ENCODE assay signal across 14 cellular contexts in the genomic region with DNA sequence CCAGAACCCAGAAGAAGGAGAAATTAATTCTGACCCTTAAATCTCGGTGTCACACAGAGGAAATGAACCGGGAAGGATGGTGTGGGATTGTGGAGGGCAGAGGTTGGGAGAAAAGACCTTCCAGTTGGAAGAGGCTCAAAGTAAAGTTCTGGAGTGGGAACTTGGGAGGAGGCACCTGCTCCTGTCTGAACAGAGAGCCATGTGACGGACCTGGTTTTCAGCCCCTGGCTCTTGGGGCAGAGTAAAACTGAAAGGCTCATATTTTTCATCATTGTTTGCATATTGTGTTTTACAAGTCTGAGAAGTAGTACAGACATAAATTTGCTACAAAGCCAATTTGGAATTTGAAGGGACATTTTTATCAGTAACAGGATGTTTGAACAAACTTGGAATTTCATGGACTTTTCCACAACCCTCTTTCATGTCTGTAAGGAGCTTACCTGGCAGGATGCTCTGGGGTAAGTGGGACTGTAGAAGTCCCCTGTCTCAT. TPM values are rescaled to one million over a fixed set of nuclear protein-coding genes. Genes with fewer than 3 reads are reported as not detected.
A peak's percentile ranks its signal among the peaks of the same experiment; 100 is the strongest.
DNase-seq lines count a peak whose midpoint lies in the region; ATAC-seq and TF ChIP-seq lines count a peak whose summit lies in the region.
"Had no signal": no experiment of that assay in that cellular context is flagged by ENCODE, and none has a peak within 500 bp of the region (broad histone marks: within the 10 kb centered on the region; RNA-seq: fewer than 3 reads in every experiment).

No MANE protein-coding gene starts in this region.

- no peak for ATAC-seq in activated CD8-positive, alpha-beta T cell treated with anti-CD3 and anti-CD28 coated beads, Interleukin-2, amount 10 ng/mL, durations not matched to agents 7 days and 5 days
- ATAC-seq in GM21423 (IDR thresholded peaks at IDR 0.05; ENCODE audit: unreplicated experiment): no peak

- CTCF ChIA-PET in activated CD8-positive, alpha-beta T cell treated with anti-CD3 and anti-CD28 coated beads, Interleukin-2, amount 10 ng/mL, durations not matched to agents 7 days and 5 days (lab: Charles Lee): no interaction called here

- no peak for TF ChIP-seq POLR2A in thyroid gland (IDR thresholded peaks at IDR 0.05)

- H3K9me3 Mint-ChIP-seq in endothelial cell (ENCODE audit: unreplicated experiment): no peaks in the 10 kb centered on the region
- H3K9me3 Mint-ChIP-seq in activated CD8-positive, alpha-beta T cell treated with anti-CD3 and anti-CD28 coated beads, Interleukin-2, amount 10 ng/mL, durations not matched to agents 7 days and 5 days (ENCODE audit: insufficient read depth): no peaks in the 10 kb centered on the region
- H3K9me3 Mint-ChIP-seq: naive B cell; T-helper 2 cell treated with Interferon-gamma antibody and Interleukin-4, amounts not matched to agents 5 μg/mL and 100 μg/mL, for 36 hours had no signal

- TF ChIP-seq EP300 in neural cell (conservative IDR thresholded peaks at IDR 0.05; ENCODE audit: poor library complexity, severe bottlenecking): no peak

- H3K27ac ChIP-seq in VCaP: peak overlapping the region; percentile 85
- H3K27ac ChIP-seq in neural cell (ENCODE audit: low read length): peak overlapping the region; percentile 95
- peak overlapping the region; percentile 7 to 78 (median 52) for H3K27ac ChIP-seq in thyroid gland

- no peaks in the 10 kb centered on the region for H3K9me2 ChIP-seq in neural cell (ENCODE audit: insufficient read depth, low read length)

- no peaks in the 10 kb centered on the region for H3K27me3 ChIP-seq in neural cell (ENCODE audit: insufficient read depth, low read depth, low read length)
- H3K27me3 ChIP-seq in thyroid gland: no peaks in the 10 kb centered on the region

- no peaks in the 10 kb centered on the region for H3K9me3 ChIP-seq in neural cell (ENCODE audit: low read length)
- H3K9me3 ChIP-seq in thyroid gland: no peaks in the 10 kb centered on the region

- no peak overlapping the region for H3K9ac ChIP-seq in neural cell (ENCODE audit: low read length)

- H3K79me2 ChIP-seq in neural cell (replicated peaks; ENCODE audit: insufficient read depth, low read length): no peaks in the 10 kb centered on the region

- no peak overlapping the region for H2AFZ ChIP-seq in neural cell (ENCODE audit: low read depth, low read length)

- no peak for TF ChIP-seq RAD21 in neural cell (conservative IDR thresholded peaks at IDR 0.05)

- no peaks in the 10 kb centered on the region for H3K36me3 Mint-ChIP-seq in endothelial cell (ENCODE audit: low read depth, unreplicated experiment)
- H3K36me3 Mint-ChIP-seq in activated CD8-positive, alpha-beta T cell treated with anti-CD3 and anti-CD28 coated beads, Interleukin-2, amount 10 ng/mL, durations not matched to agents 7 days and 5 days (ENCODE audit: low read depth): peaks cover 2% of the 10 kb centered on the region
- H3K36me3 Mint-ChIP-seq: naive B cell had no signal

- no peak overlapping the region for H3K4me3 ChIP-seq in neural cell (ENCODE audit: low read length)
- no peak overlapping the region for H3K4me3 ChIP-seq in thyroid gland (replicated peaks in 1 of 3)

- H4K20me1 ChIP-seq in neural cell (ENCODE audit: insufficient read depth): no peaks in the 10 kb centered on the region

- peak overlapping the region; percentile 9 for H3K27ac Mint-ChIP-seq in endothelial cell (ENCODE audit: unreplicated experiment)
- H3K27ac Mint-ChIP-seq in activated CD8-positive, alpha-beta T cell treated with anti-CD3 and anti-CD28 coated beads, Interleukin-2, amount 10 ng/mL, durations not matched to agents 7 days and 5 days: no peak overlapping the region
- H3K27ac Mint-ChIP-seq: T-helper 2 cell treated with Interferon-gamma antibody and Interleukin-4, amounts not matched to agents 5 μg/mL and 100 μg/mL, for 36 hours had no signal

- WGBS in thyroid gland, 2 donors: 68 to 69% methylated on average over 3 of the region's 3 CpGs

- peaks cover 5% of the 10 kb centered on the region for H3K27me3 Mint-ChIP-seq in endothelial cell (ENCODE audit: unreplicated experiment)
- H3K27me3 Mint-ChIP-seq in activated CD8-positive, alpha-beta T cell treated with anti-CD3 and anti-CD28 coated beads, Interleukin-2, amount 10 ng/mL, durations not matched to agents 7 days and 5 days (ENCODE audit: low read depth): no peaks in the 10 kb centered on the region
- H3K27me3 Mint-ChIP-seq: naive B cell had no signal

- H3F3A ChIP-seq in neural cell (ENCODE audit: insufficient read depth, low read length, poor library complexity, severe bottlenecking): peaks cover 5% of the 10 kb centered on the region

- no peak overlapping the region for H3K4me3 Mint-ChIP-seq in endothelial cell (ENCODE audit: unreplicated experiment)
- no peak overlapping the region for H3K4me3 Mint-ChIP-seq in activated CD8-positive, alpha-beta T cell treated with anti-CD3 and anti-CD28 coated beads, Interleukin-2, amount 10 ng/mL, durations not matched to agents 7 days and 5 days
- H3K4me3 Mint-ChIP-seq: naive B cell; T-helper 2 cell treated with Interferon-gamma antibody and Interleukin-4, amounts not matched to agents 5 μg/mL and 100 μg/mL, for 36 hours had no signal

- intact Hi-C loops in thyroid gland (cut with DNase I): no loop called here

- H3K4me2 ChIP-seq in neural cell (ENCODE audit: low read length): no peak overlapping the region

- no peak for TF ChIP-seq CTCF in VCaP (conservative IDR thresholded peaks at IDR 0.05)
- TF ChIP-seq CTCF in endothelial cell (IDR thresholded peaks at IDR 0.05; ENCODE audit: unreplicated experiment): no peak
- no peak for TF ChIP-seq CTCF in neural cell (IDR thresholded peaks at IDR 0.05; ENCODE audit: poor library complexity, severe bottlenecking)
- TF ChIP-seq CTCF in thyroid gland (IDR thresholded peaks at IDR 0.05): no peak

- H3K36me3 ChIP-seq in neural cell (ENCODE audit: insufficient read depth, low read length): no peaks in the 10 kb centered on the region
- no peaks in the 10 kb centered on the region for H3K36me3 ChIP-seq in thyroid gland

- POLR2A ChIA-PET in activated CD8-positive, alpha-beta T cell treated with anti-CD3 and anti-CD28 coated beads, Interleukin-2, amount 10 ng/mL, durations not matched to agents 7 days and 5 days (lab: Charles Lee): no interaction called here

- H3K4me1 ChIP-seq in thyroid gland: peaks cover 5 to 32% of the 10 kb centered on the region in 2 donors

- peaks cover 43% of the 10 kb centered on the region for H3K4me1 Mint-ChIP-seq in endothelial cell (ENCODE audit: unreplicated experiment)
- H3K4me1 Mint-ChIP-seq in activated CD8-positive, alpha-beta T cell treated with anti-CD3 and anti-CD28 coated beads, Interleukin-2, amount 10 ng/mL, durations not matched to agents 7 days and 5 days (ENCODE audit: low read depth): peaks cover 12% of the 10 kb centered on the region

- DNase-seq in endothelial cell (ENCODE audit: low spot score) (no peak), thyroid gland (no peak), SHP77 (lab: John Stamatoyannopoulos, UW) (no peak), NCI-H1930 (lab: John Stamatoyannopoulos, UW) (no peak)
- no peak for DNase-seq in activated CD8-positive, alpha-beta T cell treated with anti-CD3 and anti-CD28 coated beads, Interleukin-2, amount 10 ng/mL, durations not matched to agents 7 days and 5 days
- DNase-seq: activated gamma-delta T cell, AML-193, naive B cell, NCI-H1417 treated with DMSO at 0.1 percent for 48 hours, NCI-H345 had no signal

TF ChIP-seq in neural cell, 6 proteins besides CTCF, POLR2A, EP300 and RAD21:
- TF ChIP-seq EZH2 (IDR thresholded peaks at IDR 0.05; ENCODE audit: borderline replicate concordance, insufficient read depth, low read length, poor library complexity, severe bottlenecking): no peak

RNA-seq across cellular contexts. Expression of gene SEC14L1, which starts 24.4 kb away (rescaled TPM):
- 315 TPM for total RNA-seq in endothelial cell (ENCODE audit: unreplicated experiment)
- polyA plus RNA-seq in neural cell: 40.4 and 49.7 TPM in 2 replicates
- 112 TPM in 2 replicates for polyA minus RNA-seq in neural cell
- total RNA-seq in thyroid gland: 100 to 1,000 TPM in 2 of 4 donors, 10 to 100 TPM in 2; 57.6 to 287 (median 102) TPM
- 10 to 100 TPM; 86.5 to 88.8 TPM for total RNA-seq in activated CD8-positive, alpha-beta T cell treated with anti-CD3 and anti-CD28 coated beads, Interleukin-2, amount 10 ng/mL, durations not matched to agents 7 days and 5 days
